Comparison of ENCODE assay signal across 1 cellular context in genomic region chr6:37535701-37536461, GRCh38.
TF ChIP-seq lines count a peak whose summit lies in the region.

No MANE protein-coding gene starts in this region.

TF ChIP-seq in GM12878, 131 proteins besides CTCF, POLR2A, EP300 and RAD21 (continued from another document):
- TF ChIP-seq SMC3 (IDR thresholded peaks at IDR 0.05; ENCODE audit: borderline replicate concordance, low read length) (peak; percentile 62; the same call in 1 of the 2 replicates), BHLHE40 (IDR thresholded peaks at IDR 0.05; ENCODE audit: borderline replicate concordance in 1 of 2, low read depth in 2 of 2, low read length in 1 of 2) (peak in 1 of 2 experiments; percentile 29; a peak in 1 of 4 replicates), POLR2AphosphoS2 (IDR thresholded peaks at IDR 0.05; ENCODE audit: low read depth, low read length) (no peak)
TF ChIP-seq in GM12878: peak in this region for 5.
